In genomic region chr15:91855684-91856553, GRCh38 we compare ENCODE assay signal across 1 cellular context.
TF ChIP-seq lines count a peak whose summit lies in the region.

No MANE protein-coding gene starts in this region.

TF ChIP-seq in GM12878, 131 proteins besides CTCF, POLR2A, EP300 and RAD21 (continued from another document and continues in another):
- TF ChIP-seq MLLT1 (IDR thresholded peaks at IDR 0.05) (peak; percentile 86), STAT1 (conservative IDR thresholded peaks at IDR 0.05) (no peak), TCF3 (IDR thresholded peaks at IDR 0.05; ENCODE audit: borderline replicate concordance, insufficient read depth, low read depth, low read length) (no peak), SKIL (IDR thresholded peaks at IDR 0.05; ENCODE audit: low read depth, poor library complexity, severe bottlenecking) (peak; percentile 81), YY1 (IDR thresholded peaks at IDR 0.05; ENCODE audit: low read depth, low read length) (no peak), JUND (IDR thresholded peaks at IDR 0.05; ENCODE audit: low read depth, low read length) (no peak), BHLHE40 (IDR thresholded peaks at IDR 0.05; ENCODE audit: borderline replicate concordance in 1 of 2, low read depth in 2 of 2, low read length in 1 of 2) (peak; percentile 68 to 84), RCOR1 (conservative IDR thresholded peaks at IDR 0.05; ENCODE audit: low read depth, low read length) (0 out of 2 replicates have a peak, but pooled peaks have one; percentile 62), TBL1XR1 (IDR thresholded peaks at IDR 0.05; ENCODE audit: low read depth, low read length) (peak; percentile 86), GATAD2B (conservative IDR thresholded peaks at IDR 0.05; ENCODE audit: low read depth) (no peak; the same call in 1 of the 2 replicates), POLR2AphosphoS2 (IDR thresholded peaks at IDR 0.05; ENCODE audit: low read depth, low read length) (no peak), IRF4 (IDR thresholded peaks at IDR 0.05; ENCODE audit: low read depth, low read length) (no peak), RB1 (IDR thresholded peaks at IDR 0.05; ENCODE audit: borderline replicate concordance) (no peak), HDAC6 (IDR thresholded peaks at IDR 0.05; ENCODE audit: unreplicated experiment) (no peak), NR2C1 (IDR thresholded peaks at IDR 0.05) (no peak), BCL11A (IDR thresholded peaks at IDR 0.05; ENCODE audit: low read depth, low read length) (peak; percentile 94), NBN (IDR thresholded peaks at IDR 0.05) (peak; percentile 49; the same call in 1 of the 2 replicates), ZNF217 (IDR thresholded peaks at IDR 0.05) (peak; percentile 99), NKRF (conservative IDR thresholded peaks at IDR 0.05) (no peak), ELK1 (IDR thresholded peaks at IDR 0.05; ENCODE audit: low read depth, low read length) (no peak), CEBPZ (IDR thresholded peaks at IDR 0.05; ENCODE audit: low read depth, low read length) (no peak), NR2F1 (conservative IDR thresholded peaks at IDR 0.05) (peak; percentile 96), TARDBP (IDR thresholded peaks at IDR 0.05; ENCODE audit: borderline replicate concordance) (no peak), KDM1A (IDR thresholded peaks at IDR 0.05; ENCODE audit: borderline replicate concordance) (no peak), MTA2 (IDR thresholded peaks at IDR 0.05; ENCODE audit: low read depth) (peak; percentile 97), SUPT20H (IDR thresholded peaks at IDR 0.05; ENCODE audit: borderline replicate concordance, control insufficient read depth, low read depth, low read length) (no peak), CREB1 (IDR thresholded peaks at IDR 0.05; ENCODE audit: low read depth) (no peak), IKZF1 (conservative IDR thresholded peaks at IDR 0.05) (peak; percentile 81), JUNB (IDR thresholded peaks at IDR 0.05) (no peak), RFX5 (IDR thresholded peaks at IDR 0.05; ENCODE audit: low read depth, low read length) (no peak), NFXL1 (IDR thresholded peaks at IDR 0.05; ENCODE audit: borderline replicate concordance) (no peak), HCFC1 (IDR thresholded peaks at IDR 0.05; ENCODE audit: low read length) (no peak), BRCA1 (IDR thresholded peaks at IDR 0.05; ENCODE audit: low read depth, low read length) (no peak), DPF2 (IDR thresholded peaks at IDR 0.05) (0 out of 2 replicates have a peak, but pooled peaks have one; percentile 61), PML (IDR thresholded peaks at IDR 0.05; ENCODE audit: low read length) (no peak), ZSCAN29 (IDR thresholded peaks at IDR 0.05) (peak; percentile 75; the same call in 1 of the 2 replicates), FOXM1 (IDR thresholded peaks at IDR 0.05; ENCODE audit: low read depth, low read length) (no peak), IKZF2 (IDR thresholded peaks at IDR 0.05) (peak; percentile 69 to 81; a peak in 2 of 4 replicates), SRF (IDR thresholded peaks at IDR 0.05; ENCODE audit: low read depth in 2 of 2, low read length in 2 of 2) (no peak), CREM (IDR thresholded peaks at IDR 0.05; ENCODE audit: low read depth) (no peak), EED (IDR thresholded peaks at IDR 0.05; ENCODE audit: low read depth) (no peak), SPI1 (IDR thresholded peaks at IDR 0.05; ENCODE audit: borderline replicate concordance, insufficient read depth, low read depth, low read length) (no peak), MEF2B (IDR thresholded peaks at IDR 0.05; ENCODE audit: partially characterized antibody, poor library complexity, severe bottlenecking) (peak; percentile 94), PAX8 (IDR thresholded peaks at IDR 0.05) (no peak), REST (IDR thresholded peaks at IDR 0.05; ENCODE audit: low read depth, low read length) (no peak)
- TF ChIP-seq, protein P1, sequence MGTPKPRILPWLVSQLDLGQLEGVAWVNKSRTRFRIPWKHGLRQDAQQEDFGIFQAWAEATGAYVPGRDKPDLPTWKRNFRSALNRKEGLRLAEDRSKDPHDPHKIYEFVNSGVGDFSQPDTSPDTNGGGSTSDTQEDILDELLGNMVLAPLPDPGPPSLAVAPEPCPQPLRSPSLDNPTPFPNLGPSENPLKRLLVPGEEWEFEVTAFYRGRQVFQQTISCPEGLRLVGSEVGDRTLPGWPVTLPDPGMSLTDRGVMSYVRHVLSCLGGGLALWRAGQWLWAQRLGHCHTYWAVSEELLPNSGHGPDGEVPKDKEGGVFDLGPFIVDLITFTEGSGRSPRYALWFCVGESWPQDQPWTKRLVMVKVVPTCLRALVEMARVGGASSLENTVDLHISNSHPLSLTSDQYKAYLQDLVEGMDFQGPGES (IDR thresholded peaks at IDR 0.05): no peak
- TF ChIP-seq, protein P2, sequence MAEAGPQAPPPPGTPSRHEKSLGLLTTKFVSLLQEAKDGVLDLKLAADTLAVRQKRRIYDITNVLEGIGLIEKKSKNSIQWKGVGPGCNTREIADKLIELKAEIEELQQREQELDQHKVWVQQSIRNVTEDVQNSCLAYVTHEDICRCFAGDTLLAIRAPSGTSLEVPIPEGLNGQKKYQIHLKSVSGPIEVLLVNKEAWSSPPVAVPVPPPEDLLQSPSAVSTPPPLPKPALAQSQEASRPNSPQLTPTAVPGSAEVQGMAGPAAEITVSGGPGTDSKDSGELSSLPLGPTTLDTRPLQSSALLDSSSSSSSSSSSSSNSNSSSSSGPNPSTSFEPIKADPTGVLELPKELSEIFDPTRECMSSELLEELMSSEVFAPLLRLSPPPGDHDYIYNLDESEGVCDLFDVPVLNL (IDR thresholded peaks at IDR 0.05; ENCODE audit: low read depth, low read length): no peak
